ENCODE assay signal across 8 cellular contexts in genomic region chr4:129059028-129059427, GRCh38.
"Had no signal": no experiment of that assay in that cellular context is flagged by ENCODE, and none has a peak within 500 bp of the region (broad histone marks: within the 10 kb centered on the region; RNA-seq: fewer than 3 reads in every experiment).

No MANE protein-coding gene starts in this region.

- H3K27ac ChIP-seq: HL-60 had no signal

- H3K27ac Mint-ChIP-seq: GM23338, H9, HFFc6, IgD-negative memory B cell had no signal

- DNase-seq: H9, HCEC 1CT, HFFc6, KBM-7 had no signal

- H3K27me3 Mint-ChIP-seq: IgD-negative memory B cell had no signal

- H3K4me3 Mint-ChIP-seq: GM23338, H9, HFFc6, IgD-negative memory B cell had no signal

- ATAC-seq: GM23338, HepG2 had no signal

- H3K4me1 Mint-ChIP-seq: GM23338, H9, IgD-negative memory B cell had no signal

- H3K4me3 ChIP-seq: GM23338 had no signal
